In the genomic region with DNA sequence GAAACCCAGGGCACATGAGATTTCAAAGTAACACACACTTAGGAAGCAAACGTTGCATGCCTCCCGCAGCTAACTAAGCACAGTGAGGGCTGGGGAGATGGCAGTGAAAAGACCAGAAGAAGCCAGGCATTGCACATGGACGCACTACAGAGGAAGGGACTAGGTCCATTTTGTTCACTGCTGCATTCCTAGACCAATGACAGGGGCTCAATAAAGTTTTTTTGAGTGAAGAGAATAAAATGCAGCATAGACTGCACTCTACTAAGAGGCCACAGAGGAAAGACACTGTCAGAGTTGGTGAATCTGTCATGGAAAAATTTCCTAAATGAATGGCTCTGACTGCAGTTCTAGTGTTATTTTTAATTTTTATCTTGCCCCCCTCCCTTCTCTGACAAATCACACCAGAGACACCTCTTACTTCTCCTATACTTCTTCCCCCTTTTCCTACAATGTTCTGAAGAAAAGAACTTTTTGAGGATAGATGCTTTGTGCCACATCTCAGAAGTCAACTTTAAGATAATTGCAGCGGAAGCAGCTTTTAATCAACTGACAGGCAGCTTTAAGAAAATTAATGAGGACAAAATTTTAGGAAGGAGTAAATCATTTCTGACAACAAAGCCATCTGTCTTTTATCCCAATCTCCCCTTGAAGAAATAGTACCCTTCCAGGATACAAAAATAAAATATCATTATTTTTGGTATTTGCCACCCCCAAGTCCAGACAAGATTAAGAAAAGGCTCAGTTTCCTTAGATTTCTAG, we compare ENCODE assay signal across 27 cellular contexts. TPM values are rescaled to one million over a fixed set of nuclear protein-coding genes. Genes with fewer than 3 reads are reported as not detected.
"Had no signal": no experiment of that assay in that cellular context is flagged by ENCODE, and none has a peak within 500 bp of the region (broad histone marks: within the 10 kb centered on the region; RNA-seq: fewer than 3 reads in every experiment).

No MANE protein-coding gene starts in this region.

- DNase-seq: activated CD4-positive, alpha-beta memory T cell treated with anti-CD3 and anti-CD28 coated beads for 36 hours; activated CD4-positive, alpha-beta T cell treated with anti-CD3 and anti-CD28 coated beads, Interleukin-2, amount 10 ng/mL, durations not matched to agents 24 days and 14 days; activated CD8-positive, alpha-beta memory T cell treated with anti-CD3 and anti-CD28 coated beads, Interleukin-2, amount 50 U/mL, for 4 hours; activated gamma-delta T cell treated with Interleukin-2 at 50 U/mL for 16 hours; activated naive CD4-positive, alpha-beta T cell treated with anti-CD3 and anti-CD28 coated beads, Interleukin-2, amount 50 U/mL, for 16 hours; activated T-cell treated with anti-CD3 and anti-CD28 coated beads, Interleukin-2, amount 50 U/mL, for 1 hour; amygdala; cortex of kidney; effector memory CD8-positive, alpha-beta T cell; gastrocnemius medialis; left cardiac atrium; mammary epithelial cell; naive thymus-derived CD4-positive, alpha-beta T cell; posterior cingulate gyrus; stimulated activated CD4-positive, alpha-beta T cell treated with anti-CD3 and anti-CD28 coated beads, Interleukin-12 subunit alpha, Interleukin-12 subunit beta, amount 100 ng/mL, for 4 hours; stimulated activated CD4-positive, alpha-beta T cell treated with anti-CD3 and anti-CD28 coated beads, Interleukin-4, amount 100 ng/mL, for 1 hour; trophoblast cell had no signal

- H3K9me3 ChIP-seq: gastrocnemius medialis, thoracic aorta had no signal

- H3K4me3 Mint-ChIP-seq: activated CD4-positive, alpha-beta memory T cell treated with anti-CD3 and anti-CD28 coated beads for 36 hours; activated CD4-positive, alpha-beta T cell treated with anti-CD3 and anti-CD28 coated beads, Interleukin-2, amount 10 ng/mL, durations not matched to agents 24 days and 14 days; effector memory CD8-positive, alpha-beta T cell; naive thymus-derived CD4-positive, alpha-beta T cell; stimulated activated naive CD8-positive, alpha-beta T cell treated with anti-CD3 and anti-CD28 coated beads, Interleukin-15, Interleukin-2, amounts not matched to agents 100 ng/mL and 50 ng/mL, for 24 hours had no signal

- H3K27ac Mint-ChIP-seq: activated CD4-positive, alpha-beta memory T cell treated with anti-CD3 and anti-CD28 coated beads for 36 hours; activated CD4-positive, alpha-beta T cell treated with anti-CD3 and anti-CD28 coated beads, Interleukin-2, amount 10 ng/mL, durations not matched to agents 24 days and 14 days; effector memory CD8-positive, alpha-beta T cell; stimulated activated naive CD8-positive, alpha-beta T cell treated with anti-CD3 and anti-CD28 coated beads, Interleukin-15, Interleukin-2, amounts not matched to agents 100 ng/mL and 50 ng/mL, for 24 hours had no signal

- H3K27me3 Mint-ChIP-seq: activated CD4-positive, alpha-beta memory T cell treated with anti-CD3 and anti-CD28 coated beads for 36 hours; activated CD4-positive, alpha-beta T cell treated with anti-CD3 and anti-CD28 coated beads, Interleukin-2, amount 10 ng/mL, durations not matched to agents 24 days and 14 days; effector memory CD8-positive, alpha-beta T cell; naive thymus-derived CD4-positive, alpha-beta T cell; stimulated activated naive CD8-positive, alpha-beta T cell treated with anti-CD3 and anti-CD28 coated beads, Interleukin-15, Interleukin-2, amounts not matched to agents 100 ng/mL and 50 ng/mL, for 24 hours had no signal

- H3K9me3 Mint-ChIP-seq: activated CD4-positive, alpha-beta memory T cell treated with anti-CD3 and anti-CD28 coated beads for 36 hours; activated CD4-positive, alpha-beta T cell treated with anti-CD3 and anti-CD28 coated beads, Interleukin-2, amount 10 ng/mL, durations not matched to agents 24 days and 14 days; effector memory CD8-positive, alpha-beta T cell; naive thymus-derived CD4-positive, alpha-beta T cell; stimulated activated naive CD8-positive, alpha-beta T cell treated with anti-CD3 and anti-CD28 coated beads, Interleukin-15, Interleukin-2, amounts not matched to agents 100 ng/mL and 50 ng/mL, for 24 hours had no signal

- H3K4me3 ChIP-seq: gastrocnemius medialis, hepatocyte, skin epidermis, thoracic aorta had no signal

- H3K27me3 ChIP-seq: gastrocnemius medialis, hepatocyte had no signal

- H3K4me1 ChIP-seq: gastrocnemius medialis had no signal

- ATAC-seq: activated CD4-positive, CD25-positive, alpha-beta regulatory T cell treated with anti-CD3 and anti-CD28 coated beads, Interleukin-2, amount 50 U/mL, for 24 hours; effector memory CD8-positive, alpha-beta T cell; gastrocnemius medialis; left cardiac atrium; naive thymus-derived CD4-positive, alpha-beta T cell; sciatic nerve had no signal

- H3K27ac ChIP-seq: gastrocnemius medialis, hepatocyte, skin epidermis, thoracic aorta, VCaP had no signal

RNA-seq across cellular contexts. Expression of gene CHRM4, which starts 34.8 kb away (rescaled TPM):
- total RNA-seq: activated CD4-positive, alpha-beta memory T cell treated with anti-CD3 and anti-CD28 coated beads for 36 hours; activated CD8-positive, alpha-beta memory T cell treated with anti-CD3 and anti-CD28 coated beads for 36 hours; gastrocnemius medialis; sciatic nerve had no signal
- polyA plus RNA-seq: hepatocyte, keratinocyte, liver had no signal
